Comparison of ENCODE assay signal across 10 cellular contexts in genomic region chr17:39096435-39097158, GRCh38. TPM values are rescaled to one million over a fixed set of nuclear protein-coding genes. Genes with fewer than 3 reads are reported as not detected.
DNase-seq lines count a peak whose midpoint lies in the region; ATAC-seq, FAIRE-seq and TF ChIP-seq lines count a peak whose summit lies in the region.
"Had no signal": no experiment of that assay in that cellular context is flagged by ENCODE, and none has a peak within 500 bp of the region (broad histone marks: within the 10 kb centered on the region; RNA-seq: fewer than 3 reads in every experiment).

No MANE protein-coding gene starts in this region.

- peak overlapping the region; percentile 68 to 80 (median 70) for H3K4me3 Mint-ChIP-seq in T-cell

- TF ChIP-seq CTCF in HL-60 (IDR thresholded peaks at IDR 0.05; ENCODE audit: insufficient read depth, low read length), result no peak

- peaks cover 82 to 91% (median 83%) of the 10 kb centered on the region in 3 donors for H3K4me1 Mint-ChIP-seq in T-cell

- H3K27me3 ChIP-seq in HL-60 (ENCODE audit: insufficient read depth, poor library complexity, severe bottlenecking) (no peaks in the 10 kb centered on the region), rectal smooth muscle tissue (ENCODE audit: control insufficient read depth, insufficient read depth, low read length) (no peaks in the 10 kb centered on the region)

- no peaks in the 10 kb centered on the region for H3K36me3 Mint-ChIP-seq in T-cell

- H3K9ac ChIP-seq in rectal smooth muscle tissue (ENCODE audit: low read length), result peak overlapping the region; percentile 2

- H3K27ac ChIP-seq in HL-60 (replicated peaks) (peak overlapping the region; percentile 72), rectal smooth muscle tissue (ENCODE audit: low read depth, low read length) (no peak overlapping the region)

- DNase-seq in HL-60 (ENCODE audit: low read depth in 1 of 2, low spot score in 1 of 2) (peak; percentile 64 to 85), T-cell (peak in 32 of 34 experiments; percentile 22 to 71 (median 40)), HUDEP-2 (lab: John Stamatoyannopoulos, UW; ENCODE audit: unreplicated experiment in 76 of 76) (no peak), COLO668 (lab: John Stamatoyannopoulos, UW; ENCODE audit: unreplicated experiment) (no peak), HuH-7 (ENCODE audit: low spot score) (no peak)
- DNase-seq: aorta had no signal

- peak; percentile 45 for FAIRE-seq in endometrium (lab: Jason Lieb, UNC)
- FAIRE-seq: islet of Langerhans had no signal

- no peaks in the 10 kb centered on the region for H3K36me3 ChIP-seq in rectal smooth muscle tissue (ENCODE audit: control insufficient read depth, insufficient read depth, low read length)

- POLR2A ChIA-PET in T-cell (lab: Charles Lee), result no interaction called here

- no peaks in the 10 kb centered on the region for H3K27me3 Mint-ChIP-seq in T-cell

- H3K9me3 Mint-ChIP-seq in T-cell, result no peaks in the 10 kb centered on the region

- CTCF ChIA-PET in T-cell (lab: Charles Lee), result interaction anchor here in 1 of 2 donors (0.6 to 1.0 kb wide), 2 partner anchors 9 to 57 kb away, joined by 3 to 6 read pairs; no protein-coding TSS in a partner anchor

- ATAC-seq in T-cell (replicated peaks in 1 of 4), result peak; percentile 61 to 73 (median 70)
- no peak for ATAC-seq in GM21717 (IDR thresholded peaks at IDR 0.05; ENCODE audit: unreplicated experiment)

- peak overlapping the region; percentile 93 to 96 for H3K27ac Mint-ChIP-seq in T-cell

- H3K4me3 ChIP-seq in HL-60 (replicated peaks; ENCODE audit: insufficient read depth, low read length) (no peak overlapping the region), rectal smooth muscle tissue (ENCODE audit: low read length) (no peak overlapping the region)

- peaks cover 11% of the 10 kb centered on the region for H3K4me1 ChIP-seq in rectal smooth muscle tissue (ENCODE audit: control insufficient read depth, insufficient read depth, low read length)

RNA-seq across cellular contexts. Expression of gene PLXDC1, which starts 54.8 kb away (rescaled TPM):
- total RNA-seq in T-cell, result 10 to 100 TPM in 3 of 5 donors, 1 to 10 TPM in 2; 6.3 to 74.9 (median 13.9) TPM

Comparison
In these comparisons a context has a peak if more than half of its experiments do, and no peak if none do; other contexts are left out.
1. DNase-seq: peak in HL-60 (2 of 2) and T-cell (32 of 34); none in HUDEP-2 (0 of 76), COLO668 (single experiment) and HuH-7 (single experiment).